ENCODE assay signal across 8 cellular contexts in the genomic region with DNA sequence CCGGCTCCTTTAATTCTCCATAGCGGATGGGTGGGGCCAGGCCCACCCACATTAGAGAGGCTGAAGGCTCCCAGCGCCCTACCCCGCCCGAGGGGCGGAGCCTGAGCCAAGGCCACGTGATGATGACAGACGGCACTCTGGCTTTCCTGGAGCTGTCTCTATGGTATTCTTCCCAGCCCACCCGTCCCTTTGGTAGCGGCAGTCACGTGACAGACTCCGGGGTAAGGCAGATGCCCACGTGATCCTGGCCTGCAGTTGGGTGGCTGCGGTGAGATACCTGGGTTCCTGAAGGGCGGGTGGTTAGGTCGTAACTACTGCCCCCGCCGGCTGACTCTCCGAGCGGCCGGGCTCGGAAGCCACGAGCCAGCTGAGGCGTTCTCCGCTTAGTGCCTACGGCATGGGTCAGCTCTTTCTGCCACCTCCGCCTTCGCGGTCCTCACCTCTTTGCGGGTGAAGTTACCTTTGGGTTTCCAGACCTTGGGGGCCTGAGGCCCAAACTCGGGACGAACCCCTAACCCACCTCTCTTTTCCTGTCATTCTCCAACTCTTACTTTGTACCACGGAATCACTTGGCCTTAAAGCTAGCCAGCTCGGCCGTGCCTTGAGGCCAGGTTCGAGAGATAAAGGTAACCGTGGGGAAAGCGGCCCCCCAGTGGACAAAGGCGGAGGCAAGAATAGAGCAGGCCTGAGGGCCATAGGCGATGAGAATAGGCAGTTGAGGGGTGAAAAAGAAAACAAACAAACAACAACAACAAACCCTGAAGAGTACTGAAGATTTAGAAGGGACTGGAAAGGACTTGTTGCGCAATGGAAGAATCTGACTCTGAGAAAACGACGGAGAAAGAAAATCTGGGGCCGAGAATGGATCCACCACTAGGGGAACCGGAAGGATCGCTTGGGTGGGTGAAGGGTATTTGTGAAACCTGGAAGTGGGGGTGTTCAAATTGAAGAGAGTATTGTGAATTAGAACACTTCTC. TPM values are rescaled to one million over a fixed set of nuclear protein-coding genes. Genes with fewer than 3 reads are reported as not detected.
DNase-seq lines count a peak whose midpoint lies in the region; ATAC-seq, FAIRE-seq and TF ChIP-seq lines count a peak whose summit lies in the region.

A gene with protein sequence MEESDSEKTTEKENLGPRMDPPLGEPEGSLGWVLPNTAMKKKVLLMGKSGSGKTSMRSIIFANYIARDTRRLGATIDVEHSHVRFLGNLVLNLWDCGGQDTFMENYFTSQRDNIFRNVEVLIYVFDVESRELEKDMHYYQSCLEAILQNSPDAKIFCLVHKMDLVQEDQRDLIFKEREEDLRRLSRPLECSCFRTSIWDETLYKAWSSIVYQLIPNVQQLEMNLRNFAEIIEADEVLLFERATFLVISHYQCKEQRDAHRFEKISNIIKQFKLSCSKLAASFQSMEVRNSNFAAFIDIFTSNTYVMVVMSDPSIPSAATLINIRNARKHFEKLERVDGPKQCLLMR (plus strand): TSS at position 229 of the 977 bp plus-strand sequence. CDS start 579 bp downstream, at position 808.

- peak within 1 kb of the TSS; percentile 70 for H3K4me3 ChIP-seq in upper lobe of right lung

- peak; percentile 60; the same call in 1 of the 2 replicates for TF ChIP-seq POLR2A in GM12891 (IDR thresholded peaks at IDR 0.05; ENCODE audit: low read depth, low read length)

- TF ChIP-seq CTCF in upper lobe of right lung (IDR thresholded peaks at IDR 0.05): peak; percentile 53

- POLR2A ChIA-PET in T-cell (lab: Charles Lee): interaction anchor here (0.6 to 1.2 kb wide), 3 partner anchors 229 to 266 kb away, joined by 3 read pairs; a partner anchor contains a TSS

- H3K36me3 Mint-ChIP-seq in T-cell: peaks cover 24% of the 10 kb centered on the region

- CTCF ChIA-PET in T-cell (lab: Charles Lee): interaction anchor here (0.6 to 1.4 kb wide), 10 partner anchors 16 to 1674 kb away, joined by 3 to 18 read pairs (median 4); a partner anchor contains a TSS

- H3K4me1 ChIP-seq in upper lobe of right lung: peaks cover 9% of the 10 kb centered on the region

- FAIRE-seq in GM12891 (lab: Jason Lieb, UNC): peak; percentile 93

- no peaks in the 10 kb centered on the region for H3K9me3 Mint-ChIP-seq in T-cell

- H3K27me3 Mint-ChIP-seq in T-cell: peaks cover 0 to 5% of the 10 kb centered on the region in 2 donors

- intact Hi-C loops in left cardiac atrium (cut with DNase I) (loop anchor here in 1 of 2 donors (5.0 kb wide), 1 partner anchor 1009 kb away; a partner anchor contains a TSS), posterior vena cava (cut with DNase I) (no loop called here), upper lobe of right lung (cut with DNase I) (no loop called here)

- H3K4me3 Mint-ChIP-seq in T-cell: peak within 1 kb of the TSS; percentile 72 to 84 (median 83)

- ATAC-seq in HG02840 (IDR thresholded peaks at IDR 0.05; ENCODE audit: low FRiP score, unreplicated experiment) (peak; percentile 97), T-cell (replicated peaks in 1 of 4) (peak; percentile 98), left cardiac atrium (peak; percentile 100), upper lobe of right lung (peak; percentile 100)

- no peaks in the 10 kb centered on the region for H3K27me3 ChIP-seq in upper lobe of right lung

- peak within 1 kb of the TSS; percentile 86 for H3K27ac ChIP-seq in upper lobe of right lung

- H3K4me1 Mint-ChIP-seq in T-cell: peaks cover 25 to 42% (median 39%) of the 10 kb centered on the region in 3 donors

- H3K27ac Mint-ChIP-seq in T-cell: peak within 1 kb of the TSS; percentile 90 to 94

- DNase-seq in GM12891 (ENCODE audit: insufficient read length, low spot score): peak; percentile 55
- peak; percentile 93 for DNase-seq in NCI-H1436 treated with DMSO at 0.1 percent for 48 hours (lab: John Stamatoyannopoulos, UW)
- DNase-seq in T-cell: peak; percentile 81 to 92 (median 87)
- DNase-seq in amniotic stem cell (lab: John Stamatoyannopoulos, UW): peak; percentile 75
- DNase-seq in left cardiac atrium: peak; percentile 94
- peak; percentile 97 for DNase-seq in posterior vena cava (ENCODE audit: low spot score)
- DNase-seq in upper lobe of right lung: peak; percentile 96

- H3K36me3 ChIP-seq in upper lobe of right lung: peaks cover 8% of the 10 kb centered on the region

- H3K9me3 ChIP-seq in upper lobe of right lung: no peaks in the 10 kb centered on the region

TF ChIP-seq in GM12891, 5 proteins besides CTCF, POLR2A, EP300 and RAD21:
- TF ChIP-seq SPI1 (IDR thresholded peaks at IDR 0.05; ENCODE audit: low read depth, low read length): no peak
- TF ChIP-seq POLR2AphosphoS5 (IDR thresholded peaks at IDR 0.05; ENCODE audit: low read depth, low read length): peak; percentile 55; the same call in 1 of the 2 replicates

RNA-seq across cellular contexts. Expression of the gene that starts here (rescaled TPM):
- 18.0 TPM for polyA plus RNA-seq in GM12891 (2012; ENCODE audit: low read depth, missing spikeins)
- total RNA-seq in T-cell (10 to 100 TPM in 4 of 5 donors, 1 to 10 TPM in 1; 8.4 to 13.8 (median 11.8) TPM), left cardiac atrium (10 to 100 TPM in 1 of 2 donors, 1 to 10 TPM in 1; 9.5 to 15.8 TPM), posterior vena cava (10 to 100 TPM; 16.6 to 19.3 TPM), upper lobe of right lung (14.9 TPM)

Comparison
In these comparisons a context has a peak if more than half of its experiments do, and no peak if none do; other contexts are left out.
1. Peak in every context shown above with its lines: DNase-seq, ATAC-seq, H3K4me3 ChIP-seq and H3K27ac ChIP-seq.